1 cellular context compared by ENCODE assay signal in genomic region chr7:5704534-5704922, GRCh38.
TF ChIP-seq lines count a peak whose summit lies in the region.

No MANE protein-coding gene starts in this region.

TF ChIP-seq in K562, 482 proteins besides CTCF, POLR2A, EP300 and RAD21 (continued from another document):
- TF ChIP-seq ETV6 (IDR thresholded peaks at IDR 0.05; ENCODE audit: borderline replicate concordance in 1 of 2, low read depth in 2 of 2, low read length in 1 of 2): no peak
- no peak for TF ChIP-seq ETV6 (CRISPR knock-in tag; IDR thresholded peaks at IDR 0.05; ENCODE audit: borderline replicate concordance)
- TF ChIP-seq STAT6 (CRISPR knock-in tag; IDR thresholded peaks at IDR 0.05): 0 out of 2 replicates have a peak, but pooled peaks have one; percentile 5
- TF ChIP-seq PKNOX1 (IDR thresholded peaks at IDR 0.05): no peak
- TF ChIP-seq NFIC (IDR thresholded peaks at IDR 0.05): no peak
- TF ChIP-seq BACH1 (tag; IDR thresholded peaks at IDR 0.05): peak; percentile 87
- TF ChIP-seq DPF2 (IDR thresholded peaks at IDR 0.05): peak; percentile 18; the same call in 1 of the 2 replicates
- TF ChIP-seq MAX (CRISPR knock-in tag; IDR thresholded peaks at IDR 0.05): no peak
- TF ChIP-seq MYNN (IDR thresholded peaks at IDR 0.05): peak; percentile 44; the same call in 1 of the 2 replicates
- no peak for TF ChIP-seq MYNN (CRISPR knock-in tag; IDR thresholded peaks at IDR 0.05)
- TF ChIP-seq ZNF232 (CRISPR knock-in tag; IDR thresholded peaks at IDR 0.05): no peak
- TF ChIP-seq ZNF174 (CRISPR knock-in tag; IDR thresholded peaks at IDR 0.05): no peak
- TF ChIP-seq ETV1 (tag; conservative IDR thresholded peaks at IDR 0.05; ENCODE audit: low read depth): 0 out of 2 replicates have a peak, but pooled peaks have one; percentile 2
